In the genomic region with DNA sequence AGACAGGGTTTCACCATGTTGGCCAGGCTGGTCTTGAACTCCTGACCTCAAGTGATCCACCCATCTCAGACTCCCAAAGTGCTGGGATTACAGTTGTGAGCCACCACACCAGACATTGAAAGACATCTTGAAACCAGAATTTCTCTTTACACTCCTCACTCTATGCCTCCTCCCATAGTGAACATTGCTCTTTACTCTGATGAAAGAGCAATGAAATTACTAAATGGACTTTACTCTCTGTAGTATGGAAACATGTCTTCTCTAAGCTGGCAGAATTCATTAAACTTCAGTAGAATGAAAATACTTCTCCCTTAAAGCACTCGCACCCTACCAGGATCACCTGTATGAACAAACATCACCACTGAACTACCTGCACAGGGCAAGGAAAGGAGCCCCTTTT, we compare ENCODE assay signal across 2 cellular contexts.
TF ChIP-seq lines count a peak whose summit lies in the region.

No MANE protein-coding gene starts in this region.

TF ChIP-seq in GM23338, 12 proteins besides CTCF, POLR2A, EP300 and RAD21 (continues in another document):
- TF ChIP-seq JUNB (IDR thresholded peaks at IDR 0.05; ENCODE audit: unreplicated experiment) (no peak), EZH2 (IDR thresholded peaks at IDR 0.05; ENCODE audit: low read depth, unreplicated experiment) (no peak), NANOG (IDR thresholded peaks at IDR 0.05; ENCODE audit: borderline replicate concordance) (no peak), ZNF331 (CRISPR knock-in tag; IDR thresholded peaks at IDR 0.05; ENCODE audit: low read depth) (no peak), STAT1 (IDR thresholded peaks at IDR 0.05; ENCODE audit: unreplicated experiment) (no peak), CREB1 (CRISPR knock-in tag; IDR thresholded peaks at IDR 0.05; ENCODE audit: low read depth) (no peak), EZH2phosphoT487 (IDR thresholded peaks at IDR 0.05; ENCODE audit: unreplicated experiment) (no peak)
- TF ChIP-seq, protein P1, sequence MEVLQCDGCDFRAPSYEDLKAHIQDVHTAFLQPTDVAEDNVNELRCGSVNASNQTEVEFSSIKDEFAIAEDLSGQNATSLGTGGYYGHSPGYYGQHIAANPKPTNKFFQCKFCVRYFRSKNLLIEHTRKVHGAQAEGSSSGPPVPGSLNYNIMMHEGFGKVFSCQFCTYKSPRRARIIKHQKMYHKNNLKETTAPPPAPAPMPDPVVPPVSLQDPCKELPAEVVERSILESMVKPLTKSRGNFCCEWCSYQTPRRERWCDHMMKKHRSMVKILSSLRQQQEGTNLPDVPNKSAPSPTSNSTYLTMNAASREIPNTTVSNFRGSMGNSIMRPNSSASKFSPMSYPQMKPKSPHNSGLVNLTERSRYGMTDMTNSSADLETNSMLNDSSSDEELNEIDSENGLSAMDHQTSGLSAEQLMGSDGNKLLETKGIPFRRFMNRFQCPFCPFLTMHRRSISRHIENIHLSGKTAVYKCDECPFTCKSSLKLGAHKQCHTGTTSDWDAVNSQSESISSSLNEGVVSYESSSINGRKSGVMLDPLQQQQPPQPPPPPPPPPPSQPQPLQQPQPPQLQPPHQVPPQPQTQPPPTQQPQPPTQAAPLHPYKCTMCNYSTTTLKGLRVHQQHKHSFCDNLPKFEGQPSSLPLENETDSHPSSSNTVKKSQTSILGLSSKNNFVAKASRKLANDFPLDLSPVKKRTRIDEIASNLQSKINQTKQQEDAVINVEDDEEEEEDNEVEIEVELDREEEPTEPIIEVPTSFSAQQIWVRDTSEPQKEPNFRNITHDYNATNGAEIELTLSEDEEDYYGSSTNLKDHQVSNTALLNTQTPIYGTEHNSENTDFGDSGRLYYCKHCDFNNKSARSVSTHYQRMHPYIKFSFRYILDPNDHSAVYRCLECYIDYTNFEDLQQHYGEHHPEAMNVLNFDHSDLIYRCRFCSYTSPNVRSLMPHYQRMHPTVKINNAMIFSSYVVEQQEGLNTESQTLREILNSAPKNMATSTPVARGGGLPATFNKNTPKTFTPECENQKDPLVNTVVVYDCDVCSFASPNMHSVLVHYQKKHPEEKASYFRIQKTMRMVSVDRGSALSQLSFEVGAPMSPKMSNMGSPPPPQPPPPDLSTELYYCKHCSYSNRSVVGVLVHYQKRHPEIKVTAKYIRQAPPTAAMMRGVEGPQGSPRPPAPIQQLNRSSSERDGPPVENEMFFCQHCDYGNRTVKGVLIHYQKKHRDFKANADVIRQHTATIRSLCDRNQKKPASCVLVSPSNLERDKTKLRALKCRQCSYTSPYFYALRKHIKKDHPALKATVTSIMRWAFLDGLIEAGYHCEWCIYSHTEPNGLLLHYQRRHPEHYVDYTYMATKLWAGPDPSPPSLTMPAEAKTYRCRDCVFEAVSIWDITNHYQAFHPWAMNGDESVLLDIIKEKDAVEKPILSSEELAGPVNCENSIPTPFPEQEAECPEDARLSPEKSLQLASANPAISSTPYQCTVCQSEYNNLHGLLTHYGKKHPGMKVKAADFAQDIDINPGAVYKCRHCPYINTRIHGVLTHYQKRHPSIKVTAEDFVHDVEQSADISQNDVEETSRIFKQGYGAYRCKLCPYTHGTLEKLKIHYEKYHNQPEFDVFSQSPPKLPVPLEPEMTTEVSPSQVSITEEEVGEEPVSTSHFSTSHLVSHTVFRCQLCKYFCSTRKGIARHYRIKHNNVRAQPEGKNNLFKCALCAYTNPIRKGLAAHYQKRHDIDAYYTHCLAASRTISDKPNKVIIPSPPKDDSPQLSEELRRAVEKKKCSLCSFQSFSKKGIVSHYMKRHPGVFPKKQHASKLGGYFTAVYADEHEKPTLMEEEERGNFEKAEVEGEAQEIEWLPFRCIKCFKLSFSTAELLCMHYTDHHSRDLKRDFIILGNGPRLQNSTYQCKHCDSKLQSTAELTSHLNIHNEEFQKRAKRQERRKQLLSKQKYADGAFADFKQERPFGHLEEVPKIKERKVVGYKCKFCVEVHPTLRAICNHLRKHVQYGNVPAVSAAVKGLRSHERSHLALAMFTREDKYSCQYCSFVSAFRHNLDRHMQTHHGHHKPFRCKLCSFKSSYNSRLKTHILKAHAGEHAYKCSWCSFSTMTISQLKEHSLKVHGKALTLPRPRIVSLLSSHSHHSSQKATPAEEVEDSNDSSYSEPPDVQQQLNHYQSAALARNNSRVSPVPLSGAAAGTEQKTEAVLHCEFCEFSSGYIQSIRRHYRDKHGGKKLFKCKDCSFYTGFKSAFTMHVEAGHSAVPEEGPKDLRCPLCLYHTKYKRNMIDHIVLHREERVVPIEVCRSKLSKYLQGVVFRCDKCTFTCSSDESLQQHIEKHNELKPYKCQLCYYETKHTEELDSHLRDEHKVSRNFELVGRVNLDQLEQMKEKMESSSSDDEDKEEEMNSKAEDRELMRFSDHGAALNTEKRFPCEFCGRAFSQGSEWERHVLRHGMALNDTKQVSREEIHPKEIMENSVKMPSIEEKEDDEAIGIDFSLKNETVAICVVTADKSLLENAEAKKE (CRISPR knock-in tag; IDR thresholded peaks at IDR 0.05): no peak
- TF ChIP-seq, protein P2, sequence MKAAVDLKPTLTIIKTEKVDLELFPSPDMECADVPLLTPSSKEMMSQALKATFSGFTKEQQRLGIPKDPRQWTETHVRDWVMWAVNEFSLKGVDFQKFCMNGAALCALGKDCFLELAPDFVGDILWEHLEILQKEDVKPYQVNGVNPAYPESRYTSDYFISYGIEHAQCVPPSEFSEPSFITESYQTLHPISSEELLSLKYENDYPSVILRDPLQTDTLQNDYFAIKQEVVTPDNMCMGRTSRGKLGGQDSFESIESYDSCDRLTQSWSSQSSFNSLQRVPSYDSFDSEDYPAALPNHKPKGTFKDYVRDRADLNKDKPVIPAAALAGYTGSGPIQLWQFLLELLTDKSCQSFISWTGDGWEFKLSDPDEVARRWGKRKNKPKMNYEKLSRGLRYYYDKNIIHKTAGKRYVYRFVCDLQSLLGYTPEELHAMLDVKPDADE (IDR thresholded peaks at IDR 0.05): no peak
- TF ChIP-seq, protein P3, sequence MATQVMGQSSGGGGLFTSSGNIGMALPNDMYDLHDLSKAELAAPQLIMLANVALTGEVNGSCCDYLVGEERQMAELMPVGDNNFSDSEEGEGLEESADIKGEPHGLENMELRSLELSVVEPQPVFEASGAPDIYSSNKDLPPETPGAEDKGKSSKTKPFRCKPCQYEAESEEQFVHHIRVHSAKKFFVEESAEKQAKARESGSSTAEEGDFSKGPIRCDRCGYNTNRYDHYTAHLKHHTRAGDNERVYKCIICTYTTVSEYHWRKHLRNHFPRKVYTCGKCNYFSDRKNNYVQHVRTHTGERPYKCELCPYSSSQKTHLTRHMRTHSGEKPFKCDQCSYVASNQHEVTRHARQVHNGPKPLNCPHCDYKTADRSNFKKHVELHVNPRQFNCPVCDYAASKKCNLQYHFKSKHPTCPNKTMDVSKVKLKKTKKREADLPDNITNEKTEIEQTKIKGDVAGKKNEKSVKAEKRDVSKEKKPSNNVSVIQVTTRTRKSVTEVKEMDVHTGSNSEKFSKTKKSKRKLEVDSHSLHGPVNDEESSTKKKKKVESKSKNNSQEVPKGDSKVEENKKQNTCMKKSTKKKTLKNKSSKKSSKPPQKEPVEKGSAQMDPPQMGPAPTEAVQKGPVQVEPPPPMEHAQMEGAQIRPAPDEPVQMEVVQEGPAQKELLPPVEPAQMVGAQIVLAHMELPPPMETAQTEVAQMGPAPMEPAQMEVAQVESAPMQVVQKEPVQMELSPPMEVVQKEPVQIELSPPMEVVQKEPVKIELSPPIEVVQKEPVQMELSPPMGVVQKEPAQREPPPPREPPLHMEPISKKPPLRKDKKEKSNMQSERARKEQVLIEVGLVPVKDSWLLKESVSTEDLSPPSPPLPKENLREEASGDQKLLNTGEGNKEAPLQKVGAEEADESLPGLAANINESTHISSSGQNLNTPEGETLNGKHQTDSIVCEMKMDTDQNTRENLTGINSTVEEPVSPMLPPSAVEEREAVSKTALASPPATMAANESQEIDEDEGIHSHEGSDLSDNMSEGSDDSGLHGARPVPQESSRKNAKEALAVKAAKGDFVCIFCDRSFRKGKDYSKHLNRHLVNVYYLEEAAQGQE (IDR thresholded peaks at IDR 0.05; ENCODE audit: unreplicated experiment): no peak

TF ChIP-seq in HepG2, 621 proteins besides CTCF, POLR2A, EP300 and RAD21:
- TF ChIP-seq ZNF17 (CRISPR knock-in tag; IDR thresholded peaks at IDR 0.05): no peak
- TF ChIP-seq HNF4A (CRISPR knock-in tag; IDR thresholded peaks at IDR 0.05): peak; percentile 74
- TF ChIP-seq, protein P4, sequence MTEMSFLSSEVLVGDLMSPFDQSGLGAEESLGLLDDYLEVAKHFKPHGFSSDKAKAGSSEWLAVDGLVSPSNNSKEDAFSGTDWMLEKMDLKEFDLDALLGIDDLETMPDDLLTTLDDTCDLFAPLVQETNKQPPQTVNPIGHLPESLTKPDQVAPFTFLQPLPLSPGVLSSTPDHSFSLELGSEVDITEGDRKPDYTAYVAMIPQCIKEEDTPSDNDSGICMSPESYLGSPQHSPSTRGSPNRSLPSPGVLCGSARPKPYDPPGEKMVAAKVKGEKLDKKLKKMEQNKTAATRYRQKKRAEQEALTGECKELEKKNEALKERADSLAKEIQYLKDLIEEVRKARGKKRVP (CRISPR knock-in tag; IDR thresholded peaks at IDR 0.05): peak in 1 of 2 experiments; percentile 78; a peak in 2 of 4 replicates
- peak; percentile 44 for TF ChIP-seq CEBPG (CRISPR knock-in tag; IDR thresholded peaks at IDR 0.05)
- TF ChIP-seq BORCS8-MEF2B (CRISPR knock-in tag; IDR thresholded peaks at IDR 0.05): no peak
- 0 out of 2 replicates have a peak, but pooled peaks have one; percentile 34 for TF ChIP-seq NCOR1 (IDR thresholded peaks at IDR 0.05; ENCODE audit: borderline replicate concordance, low read length)
- TF ChIP-seq ZNF431 (CRISPR knock-in tag; IDR thresholded peaks at IDR 0.05; ENCODE audit: borderline replicate concordance, low read depth): no peak
- TF ChIP-seq, protein P5, sequence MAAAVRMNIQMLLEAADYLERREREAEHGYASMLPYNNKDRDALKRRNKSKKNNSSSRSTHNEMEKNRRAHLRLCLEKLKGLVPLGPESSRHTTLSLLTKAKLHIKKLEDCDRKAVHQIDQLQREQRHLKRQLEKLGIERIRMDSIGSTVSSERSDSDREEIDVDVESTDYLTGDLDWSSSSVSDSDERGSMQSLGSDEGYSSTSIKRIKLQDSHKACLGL (CRISPR knock-in tag; IDR thresholded peaks at IDR 0.05): no peak
- TF ChIP-seq RBM39 (IDR thresholded peaks at IDR 0.05; ENCODE audit: low read depth, low read length, poor library complexity, severe bottlenecking): no peak
- no peak for TF ChIP-seq MBNL3 (CRISPR knock-in tag; conservative IDR thresholded peaks at IDR 0.05)
- no peak for TF ChIP-seq ZFP41 (CRISPR knock-in tag; IDR thresholded peaks at IDR 0.05; ENCODE audit: borderline replicate concordance)
- TF ChIP-seq, protein P6, sequence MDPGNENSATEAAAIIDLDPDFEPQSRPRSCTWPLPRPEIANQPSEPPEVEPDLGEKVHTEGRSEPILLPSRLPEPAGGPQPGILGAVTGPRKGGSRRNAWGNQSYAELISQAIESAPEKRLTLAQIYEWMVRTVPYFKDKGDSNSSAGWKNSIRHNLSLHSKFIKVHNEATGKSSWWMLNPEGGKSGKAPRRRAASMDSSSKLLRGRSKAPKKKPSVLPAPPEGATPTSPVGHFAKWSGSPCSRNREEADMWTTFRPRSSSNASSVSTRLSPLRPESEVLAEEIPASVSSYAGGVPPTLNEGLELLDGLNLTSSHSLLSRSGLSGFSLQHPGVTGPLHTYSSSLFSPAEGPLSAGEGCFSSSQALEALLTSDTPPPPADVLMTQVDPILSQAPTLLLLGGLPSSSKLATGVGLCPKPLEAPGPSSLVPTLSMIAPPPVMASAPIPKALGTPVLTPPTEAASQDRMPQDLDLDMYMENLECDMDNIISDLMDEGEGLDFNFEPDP (CRISPR knock-in tag; conservative IDR thresholded peaks at IDR 0.05): no peak
